Comparison of ENCODE assay signal across 9 cellular contexts in genomic region chr5:178460598-178461425, GRCh38.
A peak's percentile ranks its signal among the peaks of the same experiment; 100 is the strongest.
DNase-seq lines count a peak whose midpoint lies in the region; ATAC-seq and TF ChIP-seq lines count a peak whose summit lies in the region.
"Had no signal": no experiment of that assay in that cellular context is flagged by ENCODE, and none has a peak within 500 bp of the region (broad histone marks: within the 10 kb centered on the region; RNA-seq: fewer than 3 reads in every experiment).

No MANE protein-coding gene starts in this region.

- no peaks in the 10 kb centered on the region for H3K27me3 ChIP-seq in NT2/D1 (ENCODE audit: insufficient read depth, insufficient read length)
- no peaks in the 10 kb centered on the region for H3K27me3 ChIP-seq in cardiac muscle cell

- TF ChIP-seq CTCF in cardiac muscle cell (IDR thresholded peaks at IDR 0.05; ENCODE audit: low read depth, low read length) = peak; percentile 78

- H3K4me1 ChIP-seq in NT2/D1 (ENCODE audit: insufficient read depth, insufficient read length) (no peaks in the 10 kb centered on the region), cardiac muscle cell (ENCODE audit: low read depth) (peaks cover 15% of the 10 kb centered on the region)

- ATAC-seq in GM21737 (IDR thresholded peaks at IDR 0.05; ENCODE audit: unreplicated experiment) (peak; percentile 85), HG02623 (IDR thresholded peaks at IDR 0.05; ENCODE audit: unreplicated experiment) (no peak)

- no peaks in the 10 kb centered on the region for H3K36me3 ChIP-seq in NT2/D1 (ENCODE audit: insufficient read depth, insufficient read length, low read length)
- no peaks in the 10 kb centered on the region for H3K36me3 ChIP-seq in cardiac muscle cell

- no peak overlapping the region for H3K27ac ChIP-seq in cardiac muscle cell
- H3K27ac ChIP-seq: SK-N-MC had no signal

- H3K9me3 ChIP-seq in NT2/D1 (ENCODE audit: insufficient read depth, low read length) (no peaks in the 10 kb centered on the region), cardiac muscle cell (ENCODE audit: low read depth) (no peaks in the 10 kb centered on the region)

- peak; percentile 5 for DNase-seq in DMS 273 treated with DMSO at 0.1 percent for 48 hours (lab: John Stamatoyannopoulos, UW)
- DNase-seq in NT2/D1 (ENCODE audit: low read depth, low spot score) = peak; percentile 57
- DNase-seq in activated naive CD4-positive, alpha-beta T cell (lab: John Stamatoyannopoulos, UW) = peak in 3 of 4 experiments; percentile 4 to 33 (median 8)
- peak; percentile 46 to 82 for DNase-seq in cardiac muscle cell (ENCODE audit: low read depth in 1 of 2, low spot score in 1 of 2)
- DNase-seq in pons (ENCODE audit: low spot score) = peak; percentile 75
- no peak for DNase-seq in glomerular visceral epithelial cell (ENCODE audit: extremely low spot score)

- H3K4me3 ChIP-seq in NT2/D1 (ENCODE audit: insufficient read length, low read depth) (no peak overlapping the region), cardiac muscle cell (no peak overlapping the region)
- H3K4me3 ChIP-seq: SK-N-MC had no signal

- H3K9ac ChIP-seq in NT2/D1 (ENCODE audit: insufficient read length, low read depth) = no peak overlapping the region
